In genomic region chr1:93150729-93151128, GRCh38 we compare ENCODE assay signal across 1 cellular context.
TF ChIP-seq lines count a peak whose summit lies in the region.

No MANE protein-coding gene starts in this region.

TF ChIP-seq in WTC11, 78 proteins besides CTCF, POLR2A, EP300 and RAD21 (continued from another document):
- TF ChIP-seq AFF4 (CRISPR knock-in tag; IDR thresholded peaks at IDR 0.05; ENCODE audit: borderline replicate concordance) (no peak), ZNF219 (CRISPR knock-in tag; IDR thresholded peaks at IDR 0.05; ENCODE audit: borderline replicate concordance) (no peak), TCF7 (CRISPR knock-in tag; IDR thresholded peaks at IDR 0.05; ENCODE audit: low read depth) (no peak), ZNF232 (CRISPR knock-in tag; IDR thresholded peaks at IDR 0.05) (no peak), NR3C1 (CRISPR knock-in tag; conservative IDR thresholded peaks at IDR 0.05; ENCODE audit: low read depth) (no peak), TEAD1 (CRISPR knock-in tag; IDR thresholded peaks at IDR 0.05) (no peak), CBFB (CRISPR knock-in tag; IDR thresholded peaks at IDR 0.05; ENCODE audit: low read depth) (no peak), TEAD4 (CRISPR knock-in tag; IDR thresholded peaks at IDR 0.05) (no peak), RORB (CRISPR knock-in tag; IDR thresholded peaks at IDR 0.05) (no peak), JUN (CRISPR knock-in tag; IDR thresholded peaks at IDR 0.05) (no peak)
